Comparison of ENCODE assay signal across 2 cellular contexts in the genomic region with DNA sequence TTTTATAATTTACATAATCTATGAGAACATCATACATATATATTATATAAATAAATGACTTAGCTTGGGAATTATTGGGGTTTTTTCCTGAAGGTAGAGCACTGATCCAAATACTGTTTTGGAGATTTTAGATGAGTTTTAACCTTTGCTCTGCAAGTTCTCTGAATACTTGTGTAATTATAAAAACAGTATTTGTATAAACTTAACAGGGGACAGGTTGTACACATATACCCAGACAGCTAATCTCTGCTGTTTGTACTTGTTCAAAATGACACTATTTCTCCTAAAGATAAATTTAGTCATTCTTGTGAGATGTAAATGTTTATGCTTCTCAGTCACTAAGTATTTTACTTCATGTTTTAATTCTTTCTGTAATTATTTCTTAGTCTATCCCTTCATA.
TF ChIP-seq lines count a peak whose summit lies in the region.

No MANE protein-coding gene starts in this region.

TF ChIP-seq in liver, 16 proteins besides CTCF, POLR2A, EP300 and RAD21:
- TF ChIP-seq JUND (IDR thresholded peaks at IDR 0.05) (no peak), NR2F2 (IDR thresholded peaks at IDR 0.05) (no peak), YY1 (IDR thresholded peaks at IDR 0.05) (no peak), SP1 (IDR thresholded peaks at IDR 0.05) (peak; percentile 82), RXRA (IDR thresholded peaks at IDR 0.05) (peak; percentile 46 to 60), HNF4A (conservative IDR thresholded peaks at IDR 0.05) (peak; percentile 59 to 62), GABPA (IDR thresholded peaks at IDR 0.05 in 1 of 2, conservative IDR thresholded peaks at IDR 0.05 in 1 of 2) (no peak)
- TF ChIP-seq, protein P1, sequence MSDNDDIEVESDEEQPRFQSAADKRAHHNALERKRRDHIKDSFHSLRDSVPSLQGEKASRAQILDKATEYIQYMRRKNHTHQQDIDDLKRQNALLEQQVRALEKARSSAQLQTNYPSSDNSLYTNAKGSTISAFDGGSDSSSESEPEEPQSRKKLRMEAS (IDR thresholded peaks at IDR 0.05): no peak
TF ChIP-seq in liver: peak in this region for 3.

TF ChIP-seq in HepG2, 621 proteins besides CTCF, POLR2A, EP300 and RAD21:
- TF ChIP-seq ZNF605 (CRISPR knock-in tag; IDR thresholded peaks at IDR 0.05) (no peak), SRF (IDR thresholded peaks at IDR 0.05; ENCODE audit: low read depth, low read length) (no peak), RARA (CRISPR knock-in tag; IDR thresholded peaks at IDR 0.05) (no peak), CENPT (CRISPR knock-in tag; IDR thresholded peaks at IDR 0.05; ENCODE audit: low read depth) (no peak), SP5 (CRISPR knock-in tag; IDR thresholded peaks at IDR 0.05; ENCODE audit: borderline replicate concordance, low read depth) (no peak), ONECUT2 (CRISPR knock-in tag; IDR thresholded peaks at IDR 0.05) (no peak), JUN (CRISPR knock-in tag; IDR thresholded peaks at IDR 0.05) (no peak), HNRNPUL1 (IDR thresholded peaks at IDR 0.05; ENCODE audit: low read depth, low read length) (no peak), SIN3B (IDR thresholded peaks at IDR 0.05; ENCODE audit: low read length) (no peak)
- TF ChIP-seq, protein P2, sequence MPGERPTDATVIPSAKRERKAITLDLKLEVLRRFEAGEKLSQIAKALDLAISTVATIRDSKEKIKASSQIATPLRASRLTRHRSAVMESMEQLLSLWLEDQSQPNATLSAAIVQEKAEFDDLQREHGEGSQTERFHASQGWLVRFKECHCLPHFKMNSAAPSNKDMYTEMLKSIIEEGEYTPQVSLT (CRISPR knock-in tag; IDR thresholded peaks at IDR 0.05; ENCODE audit: borderline replicate concordance, low read depth): no peak
- TF ChIP-seq, protein P3, sequence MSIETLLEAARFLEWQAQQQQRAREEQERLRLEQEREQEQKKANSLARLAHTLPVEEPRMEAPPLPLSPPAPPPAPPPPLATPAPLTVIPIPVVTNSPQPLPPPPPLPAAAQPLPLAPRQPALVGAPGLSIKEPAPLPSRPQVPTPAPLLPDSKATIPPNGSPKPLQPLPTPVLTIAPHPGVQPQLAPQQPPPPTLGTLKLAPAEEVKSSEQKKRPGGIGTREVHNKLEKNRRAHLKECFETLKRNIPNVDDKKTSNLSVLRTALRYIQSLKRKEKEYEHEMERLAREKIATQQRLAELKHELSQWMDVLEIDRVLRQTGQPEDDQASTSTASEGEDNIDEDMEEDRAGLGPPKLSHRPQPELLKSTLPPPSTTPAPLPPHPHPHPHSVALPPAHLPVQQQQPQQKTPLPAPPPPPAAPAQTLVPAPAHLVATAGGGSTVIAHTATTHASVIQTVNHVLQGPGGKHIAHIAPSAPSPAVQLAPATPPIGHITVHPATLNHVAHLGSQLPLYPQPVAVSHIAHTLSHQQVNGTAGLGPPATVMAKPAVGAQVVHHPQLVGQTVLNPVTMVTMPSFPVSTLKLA (IDR thresholded peaks at IDR 0.05): no peak
- TF ChIP-seq, protein P4, sequence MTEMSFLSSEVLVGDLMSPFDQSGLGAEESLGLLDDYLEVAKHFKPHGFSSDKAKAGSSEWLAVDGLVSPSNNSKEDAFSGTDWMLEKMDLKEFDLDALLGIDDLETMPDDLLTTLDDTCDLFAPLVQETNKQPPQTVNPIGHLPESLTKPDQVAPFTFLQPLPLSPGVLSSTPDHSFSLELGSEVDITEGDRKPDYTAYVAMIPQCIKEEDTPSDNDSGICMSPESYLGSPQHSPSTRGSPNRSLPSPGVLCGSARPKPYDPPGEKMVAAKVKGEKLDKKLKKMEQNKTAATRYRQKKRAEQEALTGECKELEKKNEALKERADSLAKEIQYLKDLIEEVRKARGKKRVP (CRISPR knock-in tag; IDR thresholded peaks at IDR 0.05): no peak
- TF ChIP-seq, protein P5, sequence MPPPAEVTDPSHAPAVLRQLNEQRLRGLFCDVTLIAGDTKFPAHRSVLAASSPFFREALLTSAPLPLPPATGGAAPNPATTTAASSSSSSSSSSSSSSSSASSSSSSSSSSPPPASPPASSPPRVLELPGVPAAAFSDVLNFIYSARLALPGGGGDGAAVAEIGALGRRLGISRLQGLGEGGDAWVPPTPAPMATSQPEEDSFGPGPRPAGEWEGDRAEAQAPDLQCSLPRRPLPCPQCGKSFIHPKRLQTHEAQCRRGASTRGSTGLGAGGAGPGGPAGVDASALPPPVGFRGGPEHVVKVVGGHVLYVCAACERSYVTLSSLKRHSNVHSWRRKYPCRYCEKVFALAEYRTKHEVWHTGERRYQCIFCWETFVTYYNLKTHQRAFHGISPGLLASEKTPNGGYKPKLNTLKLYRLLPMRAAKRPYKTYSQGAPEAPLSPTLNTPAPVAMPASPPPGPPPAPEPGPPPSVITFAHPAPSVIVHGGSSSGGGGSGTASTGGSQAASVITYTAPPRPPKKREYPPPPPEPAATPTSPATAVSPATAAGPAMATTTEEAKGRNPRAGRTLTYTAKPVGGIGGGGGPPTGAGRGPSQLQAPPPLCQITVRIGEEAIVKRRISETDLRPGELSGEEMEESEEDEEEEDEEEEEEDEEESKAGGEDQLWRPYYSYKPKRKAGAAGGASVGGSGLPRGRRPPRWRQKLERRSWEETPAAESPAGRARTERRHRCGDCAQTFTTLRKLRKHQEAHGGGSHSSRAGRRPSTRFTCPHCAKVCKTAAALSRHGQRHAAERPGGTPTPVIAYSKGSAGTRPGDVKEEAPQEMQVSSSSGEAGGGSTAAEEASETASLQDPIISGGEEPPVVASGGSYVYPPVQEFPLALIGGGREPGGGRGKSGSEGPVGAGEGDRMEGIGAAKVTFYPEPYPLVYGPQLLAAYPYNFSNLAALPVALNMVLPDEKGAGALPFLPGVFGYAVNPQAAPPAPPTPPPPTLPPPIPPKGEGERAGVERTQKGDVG (CRISPR knock-in tag; IDR thresholded peaks at IDR 0.05; ENCODE audit: borderline replicate concordance): no peak
